Comparison of ENCODE assay signal across 17 cellular contexts in genomic region chr13:101306773-101307172, GRCh38.
"Had no signal": no experiment of that assay in that cellular context is flagged by ENCODE, and none has a peak within 500 bp of the region (broad histone marks: within the 10 kb centered on the region; RNA-seq: fewer than 3 reads in every experiment).

No MANE protein-coding gene starts in this region.

- ATAC-seq: activated T-helper 17 cell treated with anti-CD3 and anti-CD28 coated beads, Interleukin-2, amount 50 U/mL, for 72 hours; effector memory CD8-positive, alpha-beta T cell; natural killer cell; sciatic nerve had no signal

- H3K4me3 ChIP-seq: esophagus squamous epithelium, left ventricle myocardium inferior, tibial nerve had no signal

- H3K27ac Mint-ChIP-seq: activated B cell treated with CpG ODN at 0.5 μM for 24 hours; activated CD4-positive, alpha-beta memory T cell treated with anti-CD3 and anti-CD28 coated beads for 36 hours; activated naive CD8-positive, alpha-beta T cell treated with anti-CD3 and anti-CD28 coated beads, Interleukin-2, amount 10 ng/mL, durations not matched to agents 7 days and 5 days; activated T-helper 17 cell treated with anti-CD3 and anti-CD28 coated beads, Interleukin-2, amount 50 U/mL, for 72 hours; effector memory CD8-positive, alpha-beta T cell; immature natural killer cell; natural killer cell; T-helper 2 cell treated with Interferon-gamma antibody and Interleukin-4, amounts not matched to agents 5 μg/mL and 100 μg/mL, for 36 hours had no signal

- H3K9me3 Mint-ChIP-seq: activated B cell treated with CpG ODN at 0.5 μM for 24 hours; activated CD4-positive, alpha-beta memory T cell treated with anti-CD3 and anti-CD28 coated beads for 36 hours; activated T-helper 17 cell treated with anti-CD3 and anti-CD28 coated beads, Interleukin-2, amount 50 U/mL, for 72 hours; effector memory CD8-positive, alpha-beta T cell had no signal

- DNase-seq: activated B cell treated with CpG ODN at 0.5 μM for 24 hours; activated CD4-positive, alpha-beta memory T cell treated with anti-CD3 and anti-CD28 coated beads for 36 hours; activated CD4-positive, alpha-beta T cell treated with anti-CD3 and anti-CD28 coated beads for 4 hours; activated naive CD4-positive, alpha-beta T cell; activated naive CD8-positive, alpha-beta T cell treated with anti-CD3 and anti-CD28 coated beads, Interleukin-2, amount 10 ng/mL, durations not matched to agents 7 days and 5 days; dermis blood vessel endothelial cell; effector memory CD8-positive, alpha-beta T cell; esophagus squamous epithelium; immature natural killer cell; left ventricle myocardium inferior; natural killer cell; stimulated activated CD8-positive, alpha-beta memory T cell treated with anti-CD3 and anti-CD28 coated beads, Interleukin-4, amount 100 ng/mL, for 48 hours; stimulated activated naive CD4-positive, alpha-beta T cell had no signal

- H3K27me3 ChIP-seq: esophagus squamous epithelium, tibial nerve had no signal

- H3K36me3 ChIP-seq: esophagus squamous epithelium, left ventricle myocardium inferior, tibial nerve had no signal

- H3K4me1 ChIP-seq: esophagus squamous epithelium, left ventricle myocardium inferior had no signal

- H3K36me3 Mint-ChIP-seq: activated CD4-positive, alpha-beta memory T cell treated with anti-CD3 and anti-CD28 coated beads for 36 hours; activated naive CD8-positive, alpha-beta T cell treated with anti-CD3 and anti-CD28 coated beads, Interleukin-2, amount 10 ng/mL, durations not matched to agents 7 days and 5 days; immature natural killer cell; natural killer cell had no signal

- H3K4me1 Mint-ChIP-seq: activated B cell treated with CpG ODN at 0.5 μM for 24 hours; activated naive CD8-positive, alpha-beta T cell treated with anti-CD3 and anti-CD28 coated beads, Interleukin-2, amount 10 ng/mL, durations not matched to agents 7 days and 5 days; immature natural killer cell; natural killer cell had no signal

- H3K27me3 Mint-ChIP-seq: activated B cell treated with CpG ODN at 0.5 μM for 24 hours; activated T-helper 17 cell treated with anti-CD3 and anti-CD28 coated beads, Interleukin-2, amount 50 U/mL, for 72 hours; effector memory CD8-positive, alpha-beta T cell had no signal

- H3K9me3 ChIP-seq: esophagus squamous epithelium, left ventricle myocardium inferior, tibial nerve had no signal

- H3K4me3 Mint-ChIP-seq: activated B cell treated with CpG ODN at 0.5 μM for 24 hours; activated CD4-positive, alpha-beta memory T cell treated with anti-CD3 and anti-CD28 coated beads for 36 hours; activated naive CD8-positive, alpha-beta T cell treated with anti-CD3 and anti-CD28 coated beads, Interleukin-2, amount 10 ng/mL, durations not matched to agents 7 days and 5 days; activated T-helper 17 cell treated with anti-CD3 and anti-CD28 coated beads, Interleukin-2, amount 50 U/mL, for 72 hours; effector memory CD8-positive, alpha-beta T cell; immature natural killer cell; natural killer cell; T-helper 2 cell treated with Interferon-gamma antibody and Interleukin-4, amounts not matched to agents 5 μg/mL and 100 μg/mL, for 36 hours had no signal

- H3K27ac ChIP-seq: esophagus squamous epithelium, left ventricle myocardium inferior, tibial nerve had no signal
